Comparison of ENCODE assay signal across 13 cellular contexts in genomic region chr11:69012092-69013008, GRCh38. TPM values are rescaled to one million over a fixed set of nuclear protein-coding genes. Genes with fewer than 3 reads are reported as not detected.
DNase-seq lines count a peak whose midpoint lies in the region; ATAC-seq and TF ChIP-seq lines count a peak whose summit lies in the region.
"Had no signal": no experiment of that assay in that cellular context is flagged by ENCODE, and none has a peak within 500 bp of the region (broad histone marks: within the 10 kb centered on the region; RNA-seq: fewer than 3 reads in every experiment).

No MANE protein-coding gene starts in this region.

- no peak overlapping the region for H2AFZ ChIP-seq in mammary epithelial cell (ENCODE audit: low read depth, low read length)

- H3K4me1 ChIP-seq in esophagus (ENCODE audit: control insufficient read depth in 2 of 2, insufficient read depth in 2 of 2, low read length in 1 of 2): peaks cover 8 to 25% of the 10 kb centered on the region in 2 donors
- peaks cover 7% of the 10 kb centered on the region for H3K4me1 ChIP-seq in mesendoderm (ENCODE audit: control insufficient read depth, low read depth, low read length)
- H3K4me1 ChIP-seq in mammary epithelial cell (ENCODE audit: insufficient read depth, low read length): peaks cover 32% of the 10 kb centered on the region

- H3K4me1 Mint-ChIP-seq in type B pancreatic cell (ENCODE audit: unreplicated experiment): peaks cover 29% of the 10 kb centered on the region

- H2AK5ac ChIP-seq in mesendoderm (ENCODE audit: low read length): no peak overlapping the region

- DNase-seq in NB4 (ENCODE audit: low read depth): peak; percentile 94
- DNase-seq in mesendoderm: no peak
- DNase-seq in type B pancreatic cell (ENCODE audit: extremely low spot score, unreplicated experiment): no peak
- DNase-seq in DMS79 treated with DMSO at 0.1 percent for 48 hours (lab: John Stamatoyannopoulos, UW): no peak
- DNase-seq in mammary epithelial cell: no peak
- DNase-seq: KG1, NCI-H82 had no signal

- H3K27ac Mint-ChIP-seq in type B pancreatic cell: no peak overlapping the region
- H3K27ac Mint-ChIP-seq: activated naive CD8-positive, alpha-beta T cell had no signal

- in situ Hi-C loops in mammary epithelial cell (cut with MboI; ENCODE audit: low sequenced_read_pairs in 2 of 2): no loop called here

- no peaks in the 10 kb centered on the region for H3K79me2 ChIP-seq in mesendoderm (ENCODE audit: control insufficient read depth, insufficient read depth, low read length)
- no peaks in the 10 kb centered on the region for H3K79me2 ChIP-seq in mammary epithelial cell (ENCODE audit: insufficient read depth, low read length)

- H3K27ac ChIP-seq in esophagus (ENCODE audit: low read depth in 2 of 2, low read length in 1 of 2): peak overlapping the region; percentile 84 to 88
- peak overlapping the region; percentile 25 for H3K27ac ChIP-seq in mesendoderm (ENCODE audit: low read depth, low read length)
- no peak overlapping the region for H3K27ac ChIP-seq in mammary epithelial cell (ENCODE audit: insufficient read depth, low read depth, low read length)
- H3K27ac ChIP-seq: VCaP had no signal

- H3K23ac ChIP-seq in mesendoderm (ENCODE audit: low read length): peak overlapping the region; percentile 76

- CTCF ChIA-PET in mammary epithelial cell (lab: Charles Lee; ENCODE audit: low non-redundant PET): no interaction called here

- no peaks in the 10 kb centered on the region for H3K9me3 Mint-ChIP-seq in type B pancreatic cell

- 48 to 49% methylated on average over 21 of the region's 21 CpGs for whole genome bisulfite sequencing in esophagus, 2 donors
- WGBS in mesendoderm (ENCODE audit: extremely low coverage, insufficient coverage, low lambda C conversion rate): no CpG with 5 or more reads among the region's 21 CpGs
- 48% methylated on average over 13 of the region's 21 CpGs for WGBS in mammary epithelial cell (ENCODE audit: low coverage, missing lambda C conversion rate)

- no TSS peak for BruUV-seq in mammary epithelial cell (replicated peaks; lab: Mats Ljungman, UMichigan)

- peak overlapping the region; percentile 53 for H3K9ac ChIP-seq in mesendoderm (ENCODE audit: low read length)
- H3K9ac ChIP-seq in mammary epithelial cell (ENCODE audit: insufficient read depth, low read length): no peak overlapping the region

- H2BK5ac ChIP-seq in mesendoderm (ENCODE audit: low read length): no peak overlapping the region

- H3K36me3 ChIP-seq in esophagus (ENCODE audit: control insufficient read depth in 2 of 2, insufficient read depth in 2 of 2, low read length in 1 of 2) (no peaks in the 10 kb centered on the region), mesendoderm (ENCODE audit: control insufficient read depth, insufficient read depth, low read length) (no peaks in the 10 kb centered on the region), mammary epithelial cell (ENCODE audit: insufficient read depth, low read length) (no peaks in the 10 kb centered on the region)

- H3K79me1 ChIP-seq in mesendoderm (ENCODE audit: low read length): no peaks in the 10 kb centered on the region

- no peak for TF ChIP-seq POLR2A in NB4 (IDR thresholded peaks at IDR 0.05; ENCODE audit: extremely low read depth, insufficient read length)

- peak overlapping the region; percentile 64 for H3K4me3 ChIP-seq in NB4 (ENCODE audit: low read depth, low read length)
- H3K4me3 ChIP-seq in esophagus (ENCODE audit: low read depth in 1 of 2, low read length in 2 of 2): peak overlapping the region; percentile 45 to 55
- no peak overlapping the region for H3K4me3 ChIP-seq in mesendoderm (ENCODE audit: low read length)
- no peak overlapping the region for H3K4me3 ChIP-seq in mammary epithelial cell (replicated peaks in 1 of 3; ENCODE audit: insufficient read depth in 1 of 3, low read depth in 2 of 3, low read length in 3 of 3)

- H3K4ac ChIP-seq in mesendoderm (ENCODE audit: low read depth, low read length): no peak overlapping the region

- intact Hi-C loops in mammary epithelial cell (cut with micrococcal nuclease): no loop called here

- H3K4me3 Mint-ChIP-seq in type B pancreatic cell: peak overlapping the region; percentile 39

- no peak overlapping the region for H2BK15ac ChIP-seq in mesendoderm (replicated peaks; ENCODE audit: low read depth)

- no peak overlapping the region for H2BK120ac ChIP-seq in mesendoderm (ENCODE audit: low read depth, low read length)

- H3K27me3 Mint-ChIP-seq in type B pancreatic cell: peaks cover 8% of the 10 kb centered on the region

- no peaks in the 10 kb centered on the region for H4K20me1 ChIP-seq in mammary epithelial cell (ENCODE audit: insufficient read depth, low read length)

- no peak for ATAC-seq in HG02852 (IDR thresholded peaks at IDR 0.05; ENCODE audit: unreplicated experiment)
- ATAC-seq in GM21737 (IDR thresholded peaks at IDR 0.05; ENCODE audit: unreplicated experiment): no peak
- ATAC-seq: HCT116 had no signal

- peak overlapping the region; percentile 23 for H3K4me2 ChIP-seq in mesendoderm (ENCODE audit: low read length)
- H3K4me2 ChIP-seq in mammary epithelial cell (ENCODE audit: insufficient read depth, low read depth, low read length): no peak overlapping the region

- H4K5ac ChIP-seq in mesendoderm (ENCODE audit: low read length): no peak overlapping the region

- peak overlapping the region; percentile 77 for H3K56ac ChIP-seq in mesendoderm (ENCODE audit: low read length)

- dilution Hi-C loops in mammary epithelial cell (cut with HindIII; ENCODE audit: low sequenced_read_pairs): no loop called here

- TF ChIP-seq CTCF in NB4 (IDR thresholded peaks at IDR 0.05; ENCODE audit: low read depth, low read length): no peak
- no peak for TF ChIP-seq CTCF in type B pancreatic cell (conservative IDR thresholded peaks at IDR 0.05)
- no peak for TF ChIP-seq CTCF in mammary epithelial cell (conservative IDR thresholded peaks at IDR 0.05 in 1 of 2, IDR thresholded peaks at IDR 0.05 in 1 of 2; ENCODE audit: extremely low read depth in 1 of 2, insufficient read depth in 1 of 2, low read depth in 1 of 2, low read length in 2 of 2)

- no peak overlapping the region for H4K8ac ChIP-seq in mesendoderm (ENCODE audit: low read depth, low read length)

- peak overlapping the region; percentile 54 for H3K18ac ChIP-seq in mesendoderm (ENCODE audit: low read length)

- H3K9me3 ChIP-seq in esophagus (ENCODE audit: control insufficient read depth in 2 of 2, insufficient read depth in 1 of 2, low read depth in 1 of 2, low read length in 1 of 2) (peaks cover 0 to 2% of the 10 kb centered on the region in 2 donors), mammary epithelial cell (replicated peaks; ENCODE audit: insufficient read depth, low read length) (no peaks in the 10 kb centered on the region)

- no peaks in the 10 kb centered on the region for H3K27me3 ChIP-seq in esophagus (ENCODE audit: control insufficient read depth in 1 of 2, insufficient read depth in 2 of 2, low read length in 2 of 2)
- H3K27me3 ChIP-seq in mesendoderm (ENCODE audit: insufficient read depth, low read length, poor library complexity): no peaks in the 10 kb centered on the region
- H3K27me3 ChIP-seq in mammary epithelial cell (ENCODE audit: insufficient read depth, low read length): peaks cover 6% of the 10 kb centered on the region

- H3K36me3 Mint-ChIP-seq in type B pancreatic cell: no peaks in the 10 kb centered on the region
- H3K36me3 Mint-ChIP-seq: activated naive CD8-positive, alpha-beta T cell had no signal

RNA-seq across cellular contexts. Expression of gene MRGPRF, which starts 0.7 kb away (rescaled TPM):
- polyA plus RNA-seq in esophagus (10 to 100 TPM in 1 of 2 donors, 1 to 10 TPM in 1; 5.3 to 14.7 TPM), mammary epithelial cell (0.08 TPM)
- 9.4 TPM for polyA plus RNA-seq in mesendoderm (2013, experiment 1 of 2)
- 10.2 TPM for polyA plus RNA-seq in mesendoderm (2013, experiment 2 of 2)
- total RNA-seq in type B pancreatic cell (ENCODE audit: low replicate concordance) (0.43 and 1.4 TPM in 2 replicates), mammary epithelial cell (under 1 TPM in 1 of 2 donors, not detected in 1; 0.33 TPM)
- polyA minus RNA-seq in mammary epithelial cell: 2.3 TPM

RNA-seq across cellular contexts. Expression of gene MRGPRD, which starts 31.6 kb away (rescaled TPM):
- polyA plus RNA-seq in esophagus: not detected
- polyA plus RNA-seq in mesendoderm (2013, experiment 1 of 2): not detected
- not detected for polyA plus RNA-seq in mesendoderm (2013, experiment 2 of 2)
- not detected in 2 replicates for total RNA-seq in type B pancreatic cell (ENCODE audit: low replicate concordance)
- not detected for total RNA-seq in mammary epithelial cell
- polyA plus RNA-seq in mammary epithelial cell: not detected
- polyA minus RNA-seq in mammary epithelial cell: not detected

RNA-seq across cellular contexts. Expression of gene TPCN2, which starts 36.4 kb away (rescaled TPM):
- polyA plus RNA-seq in esophagus (10 to 100 TPM in 1 of 2 donors, 1 to 10 TPM in 1; 6.5 to 12.1 TPM), mammary epithelial cell (10.7 TPM)
- 10.7 TPM for polyA plus RNA-seq in mesendoderm (2013, experiment 1 of 2)
- 11.4 TPM for polyA plus RNA-seq in mesendoderm (2013, experiment 2 of 2)
- total RNA-seq in type B pancreatic cell (ENCODE audit: low replicate concordance) (19.5 and 20.7 TPM in 2 replicates), mammary epithelial cell (10 to 100 TPM; 12.7 to 16.1 TPM)
- polyA minus RNA-seq in mammary epithelial cell: 12.0 TPM

Comparison
In these comparisons a context has a peak if more than half of its experiments do, and no peak if none do; other contexts are left out.
1. H3K4me3 ChIP-seq: peak in NB4 (single experiment) and esophagus (2 of 2); none in mesendoderm (single experiment) and mammary epithelial cell (0 of 3).